23 cellular contexts compared by ENCODE assay signal in genomic region chr18:51862311-51862710, GRCh38.
DNase-seq lines count a peak whose midpoint lies in the region; FAIRE-seq and TF ChIP-seq lines count a peak whose summit lies in the region.
"Had no signal": no experiment of that assay in that cellular context is flagged by ENCODE, and none has a peak within 500 bp of the region (broad histone marks: within the 10 kb centered on the region; RNA-seq: fewer than 3 reads in every experiment).

No MANE protein-coding gene starts in this region.

- H3K4me3 Mint-ChIP-seq in astrocyte (ENCODE audit: unreplicated experiment): peak overlapping the region; percentile 4
- no peak overlapping the region for H3K4me3 Mint-ChIP-seq in osteocyte (ENCODE audit: unreplicated experiment)
- H3K4me3 Mint-ChIP-seq: B cell; CD4-positive, alpha-beta memory T cell had no signal

- H3K27ac ChIP-seq in astrocyte (ENCODE audit: low read depth, low read length): no peak overlapping the region
- H3K27ac ChIP-seq: A549; BLaER1 treated with 17β-estradiol and CSF1 and Interleukin-3, amounts not matched to agents 10 nM and 100 nM; GM23248 had no signal

- no peaks in the 10 kb centered on the region for H3K4me1 ChIP-seq in astrocyte (ENCODE audit: insufficient read depth, low read length)
- H3K4me1 ChIP-seq: A549 had no signal

- no peaks in the 10 kb centered on the region for H3K27me3 ChIP-seq in astrocyte (ENCODE audit: insufficient read depth, low read length)
- H3K27me3 ChIP-seq: BLaER1 treated with 17β-estradiol and CSF1 and Interleukin-3, amounts not matched to agents 10 nM and 100 nM had no signal

- no peaks in the 10 kb centered on the region for H3K36me3 Mint-ChIP-seq in astrocyte (ENCODE audit: low read depth, unreplicated experiment)
- no peaks in the 10 kb centered on the region for H3K36me3 Mint-ChIP-seq in osteocyte (ENCODE audit: unreplicated experiment)
- H3K36me3 Mint-ChIP-seq: CD4-positive, alpha-beta memory T cell had no signal

- DNase-seq in Ammon's horn (ENCODE audit: low spot score) (peak; percentile 71), astrocyte (ENCODE audit: low read depth) (no peak), kidney tubule cell (ENCODE audit: low spot score) (peak; percentile 63), NCI-H345 treated with DMSO at 0.1 percent for 48 hours (lab: John Stamatoyannopoulos, UW; ENCODE audit: unreplicated experiment) (no peak), osteocyte (ENCODE audit: extremely low spot score, unreplicated experiment) (no peak), C1 segment of cervical spinal cord (lab: John Stamatoyannopoulos, UW) (no peak), NCI-H2029 (lab: John Stamatoyannopoulos, UW) (no peak)
- DNase-seq: 8988T; Calu3; CD4-positive, alpha-beta memory T cell; COR-L47; DMS53; DMS79 treated with DMSO at 0.1 percent for 48 hours; GF-D8; GM23248; H7; HCEC 1CT had no signal

- H3K27me3 Mint-ChIP-seq in astrocyte (ENCODE audit: low read depth, unreplicated experiment): no peaks in the 10 kb centered on the region
- no peaks in the 10 kb centered on the region for H3K27me3 Mint-ChIP-seq in osteocyte (ENCODE audit: unreplicated experiment)
- H3K27me3 Mint-ChIP-seq: B cell; CD4-positive, alpha-beta memory T cell had no signal

- H3K9me3 ChIP-seq in astrocyte (ENCODE audit: insufficient read depth, low read depth, low read length): no peaks in the 10 kb centered on the region
- H3K9me3 ChIP-seq: A549 had no signal

- no peaks in the 10 kb centered on the region for H3K36me3 ChIP-seq in astrocyte (ENCODE audit: insufficient read depth, low read length)
- H3K36me3 ChIP-seq: BLaER1 treated with 17β-estradiol and CSF1 and Interleukin-3, amounts not matched to agents 10 nM and 100 nM had no signal

- H3K9me3 Mint-ChIP-seq in astrocyte (ENCODE audit: unreplicated experiment): peaks cover 6% of the 10 kb centered on the region
- peaks cover 28% of the 10 kb centered on the region for H3K9me3 Mint-ChIP-seq in osteocyte (ENCODE audit: unreplicated experiment)

- H3K9ac ChIP-seq in astrocyte (ENCODE audit: low read length): no peak overlapping the region
- H3K9ac ChIP-seq: BLaER1 treated with 17β-estradiol and CSF1 and Interleukin-3, amounts not matched to agents 10 nM and 100 nM; GM23248 had no signal

- H3K4me1 Mint-ChIP-seq in astrocyte (ENCODE audit: low read depth, unreplicated experiment) (peaks cover 21% of the 10 kb centered on the region), osteocyte (ENCODE audit: unreplicated experiment) (no peaks in the 10 kb centered on the region)
- H3K4me1 Mint-ChIP-seq: B cell; CD4-positive, alpha-beta memory T cell had no signal

- H3K4me2 ChIP-seq in astrocyte (ENCODE audit: low read length): no peak overlapping the region
- H3K4me2 ChIP-seq: A549; BLaER1 treated with 17β-estradiol and CSF1 and Interleukin-3, amounts not matched to agents 10 nM and 100 nM had no signal

- H4K20me1 ChIP-seq in astrocyte (ENCODE audit: insufficient read depth, low read length): no peaks in the 10 kb centered on the region
- H4K20me1 ChIP-seq: BLaER1 treated with 17β-estradiol and CSF1 and Interleukin-3, amounts not matched to agents 10 nM and 100 nM had no signal

- H3K79me2 ChIP-seq in astrocyte (ENCODE audit: insufficient read depth, low read length): no peaks in the 10 kb centered on the region

- TF ChIP-seq CTCF in astrocyte (IDR thresholded peaks at IDR 0.05; ENCODE audit: insufficient read depth, low read depth, low read length) (no peak), osteocyte (IDR thresholded peaks at IDR 0.05) (no peak)

- H3K27ac Mint-ChIP-seq in astrocyte (ENCODE audit: unreplicated experiment) (peak overlapping the region; percentile 43), osteocyte (ENCODE audit: unreplicated experiment) (no peak overlapping the region)
- H3K27ac Mint-ChIP-seq: B cell; CD4-positive, alpha-beta memory T cell had no signal

- no peak overlapping the region for H2AFZ ChIP-seq in astrocyte (ENCODE audit: low read depth, low read length)
- H2AFZ ChIP-seq: GM23248 had no signal

- no peak for FAIRE-seq in astrocyte (lab: Jason Lieb, UNC)
- FAIRE-seq: A549, GM12891, GM18507, H1 had no signal

- no peak overlapping the region for H3K4me3 ChIP-seq in astrocyte (ENCODE audit: insufficient read depth, low read depth, low read length)
- H3K4me3 ChIP-seq: A549; BLaER1 treated with 17β-estradiol and CSF1 and Interleukin-3, amounts not matched to agents 10 nM and 100 nM; GM23248 had no signal

Comparison
In these comparisons a context has a peak if more than half of its experiments do, and no peak if none do; other contexts are left out.
1. DNase-seq: peak in Ammon's horn (single experiment) and kidney tubule cell (single experiment); none in astrocyte (single experiment), NCI-H345 treated with DMSO at 0.1 percent for 48 hours (single experiment), osteocyte (single experiment), C1 segment of cervical spinal cord (0 of 14) and NCI-H2029 (single experiment).